11 cellular contexts compared by ENCODE assay signal in the genomic region with DNA sequence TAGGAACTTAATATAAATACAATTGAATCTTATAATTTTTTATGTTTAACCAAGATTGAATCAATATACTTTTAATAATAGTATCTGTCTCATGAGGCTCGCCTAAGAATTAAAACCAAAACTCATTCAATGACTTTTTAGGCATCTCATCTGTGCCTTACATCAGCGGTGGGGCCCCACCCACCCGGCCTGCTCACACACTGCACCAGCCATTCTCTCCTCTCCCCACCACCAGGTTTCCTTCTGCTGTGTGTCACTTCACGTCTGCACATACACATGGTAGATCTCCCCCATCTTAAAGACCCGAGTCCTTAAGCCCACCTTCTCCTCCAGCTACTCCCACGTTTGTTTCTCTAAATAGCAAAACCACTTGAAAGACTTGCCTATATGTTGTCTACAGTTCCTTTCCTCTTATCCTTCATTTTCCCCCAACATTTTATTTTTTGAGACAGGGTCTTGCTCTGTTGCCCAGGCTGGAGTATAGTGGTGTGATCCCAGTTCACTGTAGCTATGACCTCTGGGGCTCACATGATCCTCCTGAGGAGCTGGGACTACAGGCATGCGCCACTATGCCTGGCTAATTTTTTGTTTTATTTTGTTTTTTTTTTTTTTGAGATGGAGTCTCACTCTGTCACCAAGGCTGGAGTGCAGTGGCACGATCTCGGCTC.
A peak's percentile ranks its signal among the peaks of the same experiment; 100 is the strongest.
DNase-seq lines count a peak whose midpoint lies in the region; ATAC-seq and TF ChIP-seq lines count a peak whose summit lies in the region.
"Had no signal": no experiment of that assay in that cellular context is flagged by ENCODE, and none has a peak within 500 bp of the region (broad histone marks: within the 10 kb centered on the region; RNA-seq: fewer than 3 reads in every experiment).

No MANE protein-coding gene starts in this region.

- H3K4me1 ChIP-seq in right lobe of liver (peaks cover 0 to 24% (median 10%) of the 10 kb centered on the region in 4 donors), testis (peaks cover 11% of the 10 kb centered on the region)

- TF ChIP-seq POLR2A in right lobe of liver (IDR thresholded peaks at IDR 0.05): no peak
- TF ChIP-seq POLR2A in testis (IDR thresholded peaks at IDR 0.05): no peak

- no peak overlapping the region for H3K4me3 ChIP-seq in right lobe of liver
- H3K4me3 ChIP-seq in testis: no peak overlapping the region
- H3K4me3 ChIP-seq: lower lobe of right lung had no signal

- intact Hi-C loops in right lobe of liver (cut with DNase I) (no loop called here), testis (cut with DNase I; ENCODE audit: low total_unique reads) (no loop called here)

- H3K27me3 Mint-ChIP-seq in chondrocyte (ENCODE audit: low read depth): no peaks in the 10 kb centered on the region

- 83% methylated on average over 9 of the region's 9 CpGs for whole genome bisulfite sequencing in right lobe of liver (ENCODE audit: insufficient coverage, low coverage, low lambda C conversion rate, missing lambda C conversion rate)
- WGBS in testis, 2 donors: 89 to 90% methylated on average over 9 of the region's 9 CpGs

- H3K4me1 Mint-ChIP-seq in chondrocyte (ENCODE audit: low read depth): peaks cover 58% of the 10 kb centered on the region

- no peaks in the 10 kb centered on the region for H3K27me3 ChIP-seq in right lobe of liver
- H3K27me3 ChIP-seq in testis: no peaks in the 10 kb centered on the region

- no peaks in the 10 kb centered on the region for H3K9me3 ChIP-seq in right lobe of liver
- H3K9me3 ChIP-seq in testis: no peaks in the 10 kb centered on the region
- H3K9me3 ChIP-seq: lower lobe of right lung had no signal

- H3K27ac Mint-ChIP-seq in chondrocyte (ENCODE audit: unreplicated experiment): peak overlapping the region; percentile 42

- DNase-seq in activated CD4-positive, alpha-beta T cell treated with anti-CD3 and anti-CD28 coated beads, Interleukin-2, amount 50 U/mL, for 48 hours: peak; percentile 72 to 78
- DNase-seq in chondrocyte (ENCODE audit: low spot score): no peak
- peak; percentile 62 to 80 for DNase-seq in stimulated activated CD4-positive, alpha-beta T cell treated with anti-CD3 and anti-CD28 coated beads, Interleukin-4, amount 100 ng/mL, for 4 hours
- DNase-seq in NCI-H82 treated with DMSO at 0.1 percent for 48 hours (lab: John Stamatoyannopoulos, UW; ENCODE audit: unreplicated experiment): no peak
- DNase-seq in GM03348 (ENCODE audit: low spot score): no peak
- no peak for DNase-seq in right lobe of liver
- no peak for DNase-seq in testis
- DNase-seq: DMS79, lower lobe of right lung, NCI-H446 had no signal

- no peak overlapping the region for H3K27ac ChIP-seq in right lobe of liver
- no peak overlapping the region for H3K27ac ChIP-seq in testis
- H3K27ac ChIP-seq: lower lobe of right lung had no signal

- no peaks in the 10 kb centered on the region for H3K36me3 ChIP-seq in right lobe of liver
- no peaks in the 10 kb centered on the region for H3K36me3 ChIP-seq in testis (ENCODE audit: low read depth, missing control alignments)
- H3K36me3 ChIP-seq: lower lobe of right lung had no signal

- ATAC-seq in GM21360 (IDR thresholded peaks at IDR 0.05; ENCODE audit: unreplicated experiment) (peak; percentile 48), right lobe of liver (no peak)
- ATAC-seq: lower lobe of right lung had no signal

- TF ChIP-seq CTCF in chondrocyte (IDR thresholded peaks at IDR 0.05) (no peak), right lobe of liver (IDR thresholded peaks at IDR 0.05) (no peak), testis (IDR thresholded peaks at IDR 0.05) (no peak)

- H3K9me3 Mint-ChIP-seq in chondrocyte (ENCODE audit: low read depth): peaks cover 6% of the 10 kb centered on the region

- H3K4me3 Mint-ChIP-seq in chondrocyte (ENCODE audit: unreplicated experiment): no peak overlapping the region

- peaks cover 2% of the 10 kb centered on the region for H3K36me3 Mint-ChIP-seq in chondrocyte (ENCODE audit: low read depth)

Comparison
In these comparisons a context has a peak if more than half of its experiments do, and no peak if none do; other contexts are left out.
1. DNase-seq: peak in activated CD4-positive, alpha-beta T cell treated with anti-CD3 and anti-CD28 coated beads, Interleukin-2, amount 50 U/mL, for 48 hours (2 of 2) and stimulated activated CD4-positive, alpha-beta T cell treated with anti-CD3 and anti-CD28 coated beads, Interleukin-4, amount 100 ng/mL, for 4 hours (2 of 2); none in chondrocyte (single experiment), NCI-H82 treated with DMSO at 0.1 percent for 48 hours (single experiment), GM03348 (single experiment), right lobe of liver (0 of 3) and testis (single experiment).